In genomic region chr7:1065263-1066260, GRCh38 we compare ENCODE assay signal across 8 cellular contexts. TPM values are rescaled to one million over a fixed set of nuclear protein-coding genes. Genes with fewer than 3 reads are reported as not detected.
A peak's percentile ranks its signal among the peaks of the same experiment; 100 is the strongest.
DNase-seq lines count a peak whose midpoint lies in the region; ATAC-seq and TF ChIP-seq lines count a peak whose summit lies in the region.

No MANE protein-coding gene starts in this region.

- H2BK15ac ChIP-seq in neuronal stem cell (ENCODE audit: low read length), result no peak overlapping the region

- no peaks in the 10 kb centered on the region for H3K36me3 Mint-ChIP-seq in activated T-helper 17 cell treated with anti-CD3 and anti-CD28 coated beads, Interleukin-2, amount 50 U/mL, for 72 hours (ENCODE audit: low read depth)

- ATAC-seq in GM18907 (IDR thresholded peaks at IDR 0.05; ENCODE audit: unreplicated experiment) (peak; percentile 64), HG03571 (IDR thresholded peaks at IDR 0.05; ENCODE audit: unreplicated experiment) (peak; percentile 52)
- ATAC-seq in activated T-helper 17 cell treated with anti-CD3 and anti-CD28 coated beads, Interleukin-2, amount 50 U/mL, for 72 hours (replicated peaks), result peak; percentile 99

- H3K9me3 ChIP-seq in neuronal stem cell (replicated peaks in 1 of 2; ENCODE audit: control insufficient read depth in 2 of 2, insufficient read depth in 1 of 2, low read depth in 1 of 2, low read length in 2 of 2), result peaks cover 2 to 3% of the 10 kb centered on the region in 2 donors

- H2BK12ac ChIP-seq in neuronal stem cell (ENCODE audit: low read length), result no peak overlapping the region

- H3K9ac ChIP-seq in neuronal stem cell (ENCODE audit: low read depth, low read length, poor library complexity), result peak overlapping the region; percentile 39

- H3K27ac ChIP-seq in RWPE1, result peak overlapping the region; percentile 73
- H3K27ac ChIP-seq in neuronal stem cell (replicated peaks; ENCODE audit: low read length), result no peak overlapping the region

- peaks cover 12% of the 10 kb centered on the region for H3K79me1 ChIP-seq in neuronal stem cell (ENCODE audit: low read depth, low read length)

- no peak overlapping the region for H2BK120ac ChIP-seq in neuronal stem cell (ENCODE audit: low read depth, low read length)

- no peaks in the 10 kb centered on the region for H3K27me3 Mint-ChIP-seq in activated T-helper 17 cell treated with anti-CD3 and anti-CD28 coated beads, Interleukin-2, amount 50 U/mL, for 72 hours

- H3K36me3 ChIP-seq in neuronal stem cell (replicated peaks in 1 of 2; ENCODE audit: control insufficient read depth in 2 of 2, insufficient read depth in 2 of 2, low read length in 2 of 2), result peaks cover 0 to 3% of the 10 kb centered on the region in 2 donors

- H3K4me2 ChIP-seq in neuronal stem cell (ENCODE audit: insufficient read depth, low read length, poor library complexity, severe bottlenecking), result no peak overlapping the region

- H2AK5ac ChIP-seq in neuronal stem cell (ENCODE audit: low read depth, low read length), result peak overlapping the region; percentile 90

- H4K8ac ChIP-seq in neuronal stem cell (ENCODE audit: low read depth, low read length), result no peak overlapping the region

- no peak overlapping the region for H3K27ac Mint-ChIP-seq in activated T-helper 17 cell treated with anti-CD3 and anti-CD28 coated beads, Interleukin-2, amount 50 U/mL, for 72 hours

- peak overlapping the region; percentile 30 for H3K23ac ChIP-seq in neuronal stem cell (ENCODE audit: low read depth, low read length, poor library complexity)

- H3K4me1 Mint-ChIP-seq in activated T-helper 17 cell treated with anti-CD3 and anti-CD28 coated beads, Interleukin-2, amount 50 U/mL, for 72 hours, result no peaks in the 10 kb centered on the region

- H3K4me3 ChIP-seq in fibroblast of the aortic adventitia (ENCODE audit: low read depth, low read length) (peak overlapping the region; percentile 39), neuronal stem cell (ENCODE audit: low read length in 2 of 2) (no peak overlapping the region)

- H2AFZ ChIP-seq in neuronal stem cell (ENCODE audit: low read length), result no peak overlapping the region

- H3K27me3 ChIP-seq in neuronal stem cell (ENCODE audit: control insufficient read depth in 3 of 3, insufficient read depth in 3 of 3, low read depth in 1 of 3, low read length in 3 of 3), result peaks cover 0 to 5% (median 0%) of the 10 kb centered on the region in 3 experiments

- peak; percentile 94 for TF ChIP-seq CTCF in RWPE1 (conservative IDR thresholded peaks at IDR 0.05; ENCODE audit: low read depth)
- peak; percentile 90 for TF ChIP-seq CTCF in fibroblast of the aortic adventitia (IDR thresholded peaks at IDR 0.05; ENCODE audit: insufficient read depth, low read length)

- WGBS in neuronal stem cell (ENCODE audit: extremely low coverage in 2 of 2, insufficient read length in 2 of 2, insufficient replicate concordance in 1 of 2), 2 donors, result no CpG with 5 or more reads among the region's 61 CpGs

- DNase-seq in AG08396 (ENCODE audit: low spot score), result peak; percentile 97
- peak; percentile 87 for DNase-seq in RWPE1 (ENCODE audit: low spot score)
- DNase-seq in fibroblast of the aortic adventitia (ENCODE audit: low read depth), result peak; percentile 71
- DNase-seq in neuronal stem cell (ENCODE audit: low spot score), result no peak
- DNase-seq in stromal cell of bone marrow (ENCODE audit: low read depth), result peak; percentile 43

- H3K14ac ChIP-seq in neuronal stem cell (ENCODE audit: low read length), result no peak overlapping the region

- H2BK5ac ChIP-seq in neuronal stem cell (ENCODE audit: low read length), result peak overlapping the region; percentile 45

- POLR2A ChIA-PET in RWPE1 (lab: Yijun Ruan, JAX; ENCODE audit: low non-redundant PET), result no interaction called here

- H3K9me3 Mint-ChIP-seq in activated T-helper 17 cell treated with anti-CD3 and anti-CD28 coated beads, Interleukin-2, amount 50 U/mL, for 72 hours, result no peaks in the 10 kb centered on the region

- no peak overlapping the region for H4K91ac ChIP-seq in neuronal stem cell (ENCODE audit: low read depth, low read length, poor library complexity)

- H3K4me3 Mint-ChIP-seq in activated T-helper 17 cell treated with anti-CD3 and anti-CD28 coated beads, Interleukin-2, amount 50 U/mL, for 72 hours, result peak overlapping the region; percentile 29

- H3K4me1 ChIP-seq in neuronal stem cell (ENCODE audit: control insufficient read depth in 2 of 2, insufficient read depth in 1 of 2, low read depth in 1 of 2, low read length in 2 of 2), result peaks cover 3 to 14% of the 10 kb centered on the region in 2 donors

- no peak overlapping the region for H3K4ac ChIP-seq in neuronal stem cell (ENCODE audit: low read length)

- H3K18ac ChIP-seq in neuronal stem cell (ENCODE audit: low read length), result peak overlapping the region; percentile 81

- CTCF ChIA-PET in RWPE1 (lab: Yijun Ruan, JAX), result interaction anchor here (0.6 to 2.7 kb wide), 29 partner anchors 10 to 1493 kb away, joined by 3 to 80 read pairs (median 4); partner anchors contain the start of genes COX19 and ZFAND2A

RNA-seq across cellular contexts. Expression of gene GPR146, which starts 21.2 kb away (rescaled TPM):
- 10 to 100 TPM in 1 of 2 donors, 1 to 10 TPM in 1; 2.0 to 14.9 TPM for total RNA-seq in activated T-helper 17 cell treated with anti-CD3 and anti-CD28 coated beads, Interleukin-2, amount 50 U/mL, for 72 hours
- total RNA-seq in fibroblast of the aortic adventitia (ENCODE audit: low replicate concordance), result 1.2 and 1.6 TPM in 2 replicates
- polyA plus RNA-seq in neuronal stem cell (2013, experiment 1 of 2), result 1.7 TPM
- polyA plus RNA-seq in neuronal stem cell (2013, experiment 2 of 2), result 1.5 TPM

RNA-seq across cellular contexts. Expression of gene GPER1, which starts 22.4 kb away (rescaled TPM):
- 1 to 10 TPM in 1 of 2 donors, under 1 TPM in 1; 0.24 to 1.1 TPM for total RNA-seq in activated T-helper 17 cell treated with anti-CD3 and anti-CD28 coated beads, Interleukin-2, amount 50 U/mL, for 72 hours
- 2.9 and 6.4 TPM in 2 replicates for total RNA-seq in fibroblast of the aortic adventitia (ENCODE audit: low replicate concordance)
- 0.63 TPM for polyA plus RNA-seq in neuronal stem cell (2013, experiment 1 of 2)
- 0.66 TPM for polyA plus RNA-seq in neuronal stem cell (2013, experiment 2 of 2)
